1 cellular context compared by ENCODE assay signal in the genomic region with DNA sequence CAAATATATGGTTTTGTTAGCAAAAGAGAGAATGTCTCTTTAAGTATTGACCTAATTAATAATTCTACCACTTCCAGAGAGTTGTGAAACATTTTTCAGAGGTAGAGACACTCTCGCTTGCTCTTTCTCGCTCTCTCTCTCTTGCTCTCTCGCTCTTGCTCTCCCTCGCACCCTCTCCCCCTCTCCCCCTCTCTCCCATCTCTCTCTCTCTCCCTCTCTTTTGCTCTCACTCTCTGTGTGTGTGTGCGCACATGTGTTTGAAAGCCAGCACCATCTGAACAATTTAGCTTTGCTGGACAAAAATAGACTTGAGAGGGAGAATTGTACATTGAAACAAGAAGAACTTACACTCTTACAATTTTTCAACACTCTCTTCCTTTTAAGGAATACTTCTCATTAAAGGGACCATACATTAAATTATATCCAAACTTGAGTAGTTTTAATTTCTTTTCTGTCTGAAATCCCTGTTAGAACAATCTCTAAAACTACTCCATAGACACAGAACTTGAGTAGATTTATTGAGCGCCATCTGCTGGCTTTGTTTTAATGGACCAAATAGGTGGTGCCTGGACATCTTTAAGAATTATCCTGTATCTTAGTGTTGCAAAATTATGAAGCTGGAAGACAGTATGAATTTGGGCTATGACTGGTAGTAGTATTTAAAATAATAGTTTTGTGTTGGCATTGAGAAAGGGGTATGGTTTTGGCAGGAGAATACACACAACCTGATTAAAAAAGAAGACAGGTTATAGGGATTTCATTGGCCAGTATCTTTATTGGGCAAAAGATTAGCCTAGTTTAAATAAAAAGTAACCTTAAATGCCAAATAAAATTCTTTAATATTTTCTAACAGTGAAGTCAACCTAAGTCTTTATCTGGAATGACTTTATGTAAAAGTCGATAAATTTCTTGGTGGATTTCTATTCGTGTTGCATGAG.
TF ChIP-seq lines count a peak whose summit lies in the region.

No MANE protein-coding gene starts in this region.

TF ChIP-seq in K562, 482 proteins besides CTCF, POLR2A, EP300 and RAD21 (continued from another document):
- TF ChIP-seq, protein P1, sequence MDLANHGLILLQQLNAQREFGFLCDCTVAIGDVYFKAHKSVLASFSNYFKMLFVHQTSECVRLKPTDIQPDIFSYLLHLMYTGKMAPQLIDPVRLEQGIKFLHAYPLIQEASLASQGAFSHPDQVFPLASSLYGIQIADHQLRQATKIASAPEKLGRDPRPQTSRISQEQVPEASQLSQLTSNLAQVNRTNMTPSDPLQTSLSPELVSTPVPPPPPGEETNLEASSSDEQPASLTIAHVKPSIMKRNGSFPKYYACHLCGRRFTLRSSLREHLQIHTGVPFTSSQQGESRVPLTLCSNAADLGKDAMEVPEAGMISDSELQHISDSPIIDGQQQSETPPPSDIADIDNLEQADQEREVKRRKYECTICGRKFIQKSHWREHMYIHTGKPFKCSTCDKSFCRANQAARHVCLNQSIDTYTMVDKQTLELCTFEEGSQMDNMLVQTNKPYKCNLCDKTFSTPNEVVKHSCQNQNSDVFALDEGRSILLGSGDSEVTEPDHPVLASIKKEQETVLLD (IDR thresholded peaks at IDR 0.05): no peak
TF ChIP-seq in K562: peak in this region for 2.
